Comparison of ENCODE assay signal across 8 cellular contexts in the genomic region with DNA sequence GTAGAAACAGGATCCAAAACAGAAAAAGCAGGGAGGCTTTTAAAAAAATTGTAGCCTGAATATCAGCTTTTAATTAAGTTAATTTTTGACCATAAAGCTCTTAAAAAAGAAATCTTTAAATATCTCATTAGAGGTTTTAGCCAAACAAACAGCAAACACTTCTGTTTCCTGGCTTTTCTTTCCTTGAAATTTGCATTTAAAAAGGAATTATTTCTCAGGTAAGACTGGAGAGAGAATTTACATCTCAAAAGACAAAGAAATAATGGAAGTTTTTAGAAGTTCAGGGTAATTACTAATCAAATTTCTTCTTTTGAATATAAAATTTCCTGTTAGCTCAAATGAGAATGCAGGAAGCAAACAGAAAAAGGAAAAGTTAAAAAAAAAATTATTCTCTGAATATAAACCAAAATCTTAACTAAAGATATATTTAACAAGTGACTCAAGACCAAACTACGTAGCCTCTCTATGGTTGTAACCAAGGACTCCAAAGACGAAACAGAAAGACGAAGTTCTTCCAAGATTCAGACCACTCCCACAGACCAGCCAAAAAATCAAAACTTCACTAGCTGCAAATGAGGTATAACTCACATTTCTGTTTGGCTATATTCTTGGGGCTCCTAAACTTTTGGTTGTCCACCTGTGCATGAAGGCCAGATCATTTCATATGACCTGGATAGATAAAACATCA.
A peak's percentile ranks its signal among the peaks of the same experiment; 100 is the strongest.
DNase-seq lines count a peak whose midpoint lies in the region; ATAC-seq and TF ChIP-seq lines count a peak whose summit lies in the region.

No MANE protein-coding gene starts in this region.

- H2AFZ ChIP-seq in PC-9, result peak overlapping the region; percentile 66

- peak; percentile 39 for ATAC-seq in GM19452 (IDR thresholded peaks at IDR 0.05; ENCODE audit: unreplicated experiment)
- ATAC-seq in HG02981 (IDR thresholded peaks at IDR 0.05; ENCODE audit: unreplicated experiment), result peak; percentile 55
- no peak for ATAC-seq in T-helper 17 cell

- H3K4me1 Mint-ChIP-seq in T-helper 17 cell, result peaks cover 8% of the 10 kb centered on the region

- H3K27ac Mint-ChIP-seq in T-helper 17 cell, result no peak overlapping the region

- no peak for TF ChIP-seq CTCF in PC-9 (conservative IDR thresholded peaks at IDR 0.05)
- TF ChIP-seq CTCF in transverse colon (IDR thresholded peaks at IDR 0.05), result no peak

- H3K27ac ChIP-seq in PC-9, result no peak overlapping the region
- peak overlapping the region in 2 of 4 donors; percentile 12 to 24 for H3K27ac ChIP-seq in transverse colon

- H4K20me1 ChIP-seq in PC-9 (ENCODE audit: insufficient read depth), result no peaks in the 10 kb centered on the region

- no peaks in the 10 kb centered on the region for H3K79me2 ChIP-seq in PC-9 (ENCODE audit: low read depth)

- H3K27me3 Mint-ChIP-seq in T-helper 17 cell, result peaks cover 19% of the 10 kb centered on the region

- BruUV-seq in PC-9 (replicated peaks; lab: Mats Ljungman, UMichigan), result no TSS peak

- H3K36me3 Mint-ChIP-seq in T-helper 17 cell (ENCODE audit: low read depth), result no peaks in the 10 kb centered on the region

- TF ChIP-seq EP300 in transverse colon (IDR thresholded peaks at IDR 0.05; ENCODE audit: low read depth), result no peak

- no peaks in the 10 kb centered on the region for H3K36me3 ChIP-seq in PC-9 (ENCODE audit: low read depth)
- no peaks in the 10 kb centered on the region for H3K36me3 ChIP-seq in transverse colon

- CTCF ChIA-PET in PC-9 (lab: Charles Lee), result interaction anchor here (0.6 kb wide), 1 partner anchor 9 kb away, joined by 3 read pairs; no protein-coding TSS in a partner anchor

- DNase-seq in AG08395 (ENCODE audit: low spot score) (peak; percentile 1), PC-9 (no peak), T-helper 17 cell (no peak), SKM-1 treated with dmso at 0.1 percent for 144 hours (lab: John Stamatoyannopoulos, UW; ENCODE audit: unreplicated experiment) (no peak), transverse colon (no peak)
- DNase-seq in NK-92 treated with Interleukin-12 subunit alpha and Interleukin-12 subunit beta, amount 100 ng/mL, for 24 hours (lab: John Stamatoyannopoulos, UW), result no peak

- in situ Hi-C loops in transverse colon (cut with MboI; ENCODE audit: low pct_ligation_motif_present in 1 of 4, low pct_unique_long_range_greater_than_20kb in 1 of 4, low sequenced_read_pairs in 3 of 4), result no loop called here

- H3K9me3 ChIP-seq in PC-9 (ENCODE audit: insufficient read depth, low read depth) (no peaks in the 10 kb centered on the region), T-helper 17 cell (ENCODE audit: control insufficient read depth, low read length, poor library complexity, severe bottlenecking) (no peaks in the 10 kb centered on the region), transverse colon (no peaks in the 10 kb centered on the region)

- WGBS in transverse colon (ENCODE audit: low coverage in 1 of 2), 2 donors, result 64 to 76% methylated on average over 3 of the region's 3 CpGs

- intact Hi-C loops in PC-9 (cut with micrococcal nuclease; ENCODE audit: unreplicated experiment) (no loop called here), transverse colon (cut with DNase I; ENCODE audit: low total_unique reads) (no loop called here)

- no peaks in the 10 kb centered on the region for H3F3A ChIP-seq in PC-9 (ENCODE audit: insufficient read depth, low read depth)

- POLR2A ChIA-PET in PC-9 (lab: Charles Lee; ENCODE audit: unreplicated experiment), result interaction anchor here (0.5 to 0.6 kb wide), 2 partner anchors 16 to 1751 kb away, joined by 3 to 4 read pairs; no protein-coding TSS in a partner anchor

- H3K4me3 ChIP-seq in PC-9 (no peak overlapping the region), transverse colon (no peak overlapping the region)

- H3K4me1 ChIP-seq in PC-9 (replicated peaks; ENCODE audit: insufficient read depth) (no peaks in the 10 kb centered on the region), transverse colon (no peaks in the 10 kb centered on the region)

- H3K9me2 ChIP-seq in PC-9 (ENCODE audit: insufficient read depth), result no peaks in the 10 kb centered on the region

- TF ChIP-seq POLR2A in transverse colon (IDR thresholded peaks at IDR 0.05), result no peak

- H3K4me3 Mint-ChIP-seq in T-helper 17 cell, result no peak overlapping the region

- H3K27me3 ChIP-seq in PC-9 (ENCODE audit: insufficient read depth, low read depth) (no peaks in the 10 kb centered on the region), transverse colon (no peaks in the 10 kb centered on the region)

- no peak overlapping the region for H3K4me2 ChIP-seq in PC-9
